In genomic region chr19:34359954-34360315, GRCh38 we compare ENCODE assay signal across 1 cellular context.
TF ChIP-seq lines count a peak whose summit lies in the region.

No MANE protein-coding gene starts in this region.

TF ChIP-seq in IMR-90, 13 proteins besides CTCF, POLR2A, EP300 and RAD21:
- TF ChIP-seq BHLHE40 (IDR thresholded peaks at IDR 0.05; ENCODE audit: low read depth, low read length): no peak
- TF ChIP-seq ELK1 (IDR thresholded peaks at IDR 0.05; ENCODE audit: borderline replicate concordance, low read depth, low read length): no peak
- no peak for TF ChIP-seq RFX5 (IDR thresholded peaks at IDR 0.05; ENCODE audit: low read depth, low read length)
- TF ChIP-seq SMC3 (IDR thresholded peaks at IDR 0.05; ENCODE audit: low read depth, low read length): no peak
